1 cellular context compared by ENCODE assay signal in the genomic region with DNA sequence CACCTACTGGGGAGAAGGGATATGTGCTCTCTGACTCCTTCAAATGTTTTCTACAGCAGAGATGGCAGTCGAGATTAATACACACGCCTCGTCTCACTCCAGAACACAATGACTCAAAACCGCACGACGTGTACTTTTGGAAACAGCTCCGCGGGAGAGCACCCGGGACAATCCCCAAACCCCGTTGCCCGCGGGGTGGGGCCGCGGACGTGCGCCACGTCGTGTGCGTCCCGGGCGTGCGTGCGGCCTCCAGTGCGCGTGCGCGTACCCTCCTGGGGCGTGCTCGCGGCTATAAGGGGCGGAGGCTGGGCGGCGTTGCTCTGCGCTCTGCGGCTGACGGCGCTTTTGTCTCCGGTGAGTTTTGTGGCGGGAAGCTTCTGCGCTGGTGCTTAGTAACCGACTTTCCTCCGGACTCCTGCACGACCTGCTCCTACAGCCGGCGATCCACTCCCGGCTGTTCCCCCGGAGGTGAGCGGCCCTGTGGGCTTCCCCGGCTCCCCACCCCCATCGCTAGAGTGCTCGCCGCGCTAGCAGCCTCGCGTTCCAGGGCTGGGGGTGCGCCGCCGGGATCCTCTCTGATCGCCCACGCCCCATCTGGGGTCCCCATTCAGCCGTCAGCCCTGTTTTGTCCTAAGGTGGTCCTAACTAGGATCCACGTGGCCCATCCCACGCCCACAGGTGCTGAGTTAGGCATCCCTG.
A peak's percentile ranks its signal among the peaks of the same experiment; 100 is the strongest.
TF ChIP-seq lines count a peak whose summit lies in the region.

A gene with protein sequence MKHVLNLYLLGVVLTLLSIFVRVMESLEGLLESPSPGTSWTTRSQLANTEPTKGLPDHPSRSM (plus strand): TSS at position 323 of the 699 bp plus-strand sequence. CDS start 1,391 bp downstream, outside the sequence.

TF ChIP-seq in GM12878, 131 proteins besides CTCF, POLR2A, EP300 and RAD21 (continued from another document and continues in another):
- TF ChIP-seq, protein P1, sequence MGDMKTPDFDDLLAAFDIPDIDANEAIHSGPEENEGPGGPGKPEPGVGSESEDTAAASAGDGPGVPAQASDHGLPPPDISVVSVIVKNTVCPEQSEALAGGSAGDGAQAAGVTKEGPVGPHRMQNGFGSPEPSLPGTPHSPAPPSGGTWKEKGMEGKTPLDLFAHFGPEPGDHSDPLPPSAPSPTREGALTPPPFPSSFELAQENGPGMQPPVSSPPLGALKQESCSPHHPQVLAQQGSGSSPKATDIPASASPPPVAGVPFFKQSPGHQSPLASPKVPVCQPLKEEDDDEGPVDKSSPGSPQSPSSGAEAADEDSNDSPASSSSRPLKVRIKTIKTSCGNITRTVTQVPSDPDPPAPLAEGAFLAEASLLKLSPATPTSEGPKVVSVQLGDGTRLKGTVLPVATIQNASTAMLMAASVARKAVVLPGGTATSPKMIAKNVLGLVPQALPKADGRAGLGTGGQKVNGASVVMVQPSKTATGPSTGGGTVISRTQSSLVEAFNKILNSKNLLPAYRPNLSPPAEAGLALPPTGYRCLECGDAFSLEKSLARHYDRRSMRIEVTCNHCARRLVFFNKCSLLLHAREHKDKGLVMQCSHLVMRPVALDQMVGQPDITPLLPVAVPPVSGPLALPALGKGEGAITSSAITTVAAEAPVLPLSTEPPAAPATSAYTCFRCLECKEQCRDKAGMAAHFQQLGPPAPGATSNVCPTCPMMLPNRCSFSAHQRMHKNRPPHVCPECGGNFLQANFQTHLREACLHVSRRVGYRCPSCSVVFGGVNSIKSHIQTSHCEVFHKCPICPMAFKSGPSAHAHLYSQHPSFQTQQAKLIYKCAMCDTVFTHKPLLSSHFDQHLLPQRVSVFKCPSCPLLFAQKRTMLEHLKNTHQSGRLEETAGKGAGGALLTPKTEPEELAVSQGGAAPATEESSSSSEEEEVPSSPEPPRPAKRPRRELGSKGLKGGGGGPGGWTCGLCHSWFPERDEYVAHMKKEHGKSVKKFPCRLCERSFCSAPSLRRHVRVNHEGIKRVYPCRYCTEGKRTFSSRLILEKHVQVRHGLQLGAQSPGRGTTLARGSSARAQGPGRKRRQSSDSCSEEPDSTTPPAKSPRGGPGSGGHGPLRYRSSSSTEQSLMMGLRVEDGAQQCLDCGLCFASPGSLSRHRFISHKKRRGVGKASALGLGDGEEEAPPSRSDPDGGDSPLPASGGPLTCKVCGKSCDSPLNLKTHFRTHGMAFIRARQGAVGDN (IDR thresholded peaks at IDR 0.05): peak; percentile 94
- no peak for TF ChIP-seq PAX8 (IDR thresholded peaks at IDR 0.05)
- no peak; the same call in 1 of the 2 replicates for TF ChIP-seq HDGF (IDR thresholded peaks at IDR 0.05)
- peak; percentile 65 for TF ChIP-seq HCFC1 (IDR thresholded peaks at IDR 0.05; ENCODE audit: low read length)
- no peak for TF ChIP-seq ZSCAN29 (IDR thresholded peaks at IDR 0.05)
- TF ChIP-seq, protein P2, sequence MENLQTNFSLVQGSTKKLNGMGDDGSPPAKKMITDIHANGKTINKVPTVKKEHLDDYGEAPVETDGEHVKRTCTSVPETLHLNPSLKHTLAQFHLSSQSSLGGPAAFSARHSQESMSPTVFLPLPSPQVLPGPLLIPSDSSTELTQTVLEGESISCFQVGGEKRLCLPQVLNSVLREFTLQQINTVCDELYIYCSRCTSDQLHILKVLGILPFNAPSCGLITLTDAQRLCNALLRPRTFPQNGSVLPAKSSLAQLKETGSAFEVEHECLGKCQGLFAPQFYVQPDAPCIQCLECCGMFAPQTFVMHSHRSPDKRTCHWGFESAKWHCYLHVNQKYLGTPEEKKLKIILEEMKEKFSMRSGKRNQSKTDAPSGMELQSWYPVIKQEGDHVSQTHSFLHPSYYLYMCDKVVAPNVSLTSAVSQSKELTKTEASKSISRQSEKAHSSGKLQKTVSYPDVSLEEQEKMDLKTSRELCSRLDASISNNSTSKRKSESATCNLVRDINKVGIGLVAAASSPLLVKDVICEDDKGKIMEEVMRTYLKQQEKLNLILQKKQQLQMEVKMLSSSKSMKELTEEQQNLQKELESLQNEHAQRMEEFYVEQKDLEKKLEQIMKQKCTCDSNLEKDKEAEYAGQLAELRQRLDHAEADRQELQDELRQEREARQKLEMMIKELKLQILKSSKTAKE (IDR thresholded peaks at IDR 0.05; ENCODE audit: low read depth, poor library complexity, severe bottlenecking): peak; percentile 63
- no peak for TF ChIP-seq ETV6 (conservative IDR thresholded peaks at IDR 0.05 in 1 of 2, IDR thresholded peaks at IDR 0.05 in 1 of 2; ENCODE audit: borderline replicate concordance in 1 of 2, low read depth in 1 of 2)
- TF ChIP-seq, protein P3, sequence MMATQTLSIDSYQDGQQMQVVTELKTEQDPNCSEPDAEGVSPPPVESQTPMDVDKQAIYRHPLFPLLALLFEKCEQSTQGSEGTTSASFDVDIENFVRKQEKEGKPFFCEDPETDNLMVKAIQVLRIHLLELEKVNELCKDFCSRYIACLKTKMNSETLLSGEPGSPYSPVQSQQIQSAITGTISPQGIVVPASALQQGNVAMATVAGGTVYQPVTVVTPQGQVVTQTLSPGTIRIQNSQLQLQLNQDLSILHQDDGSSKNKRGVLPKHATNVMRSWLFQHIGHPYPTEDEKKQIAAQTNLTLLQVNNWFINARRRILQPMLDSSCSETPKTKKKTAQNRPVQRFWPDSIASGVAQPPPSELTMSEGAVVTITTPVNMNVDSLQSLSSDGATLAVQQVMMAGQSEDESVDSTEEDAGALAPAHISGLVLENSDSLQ (IDR thresholded peaks at IDR 0.05): peak; percentile 51; the same call in 1 of the 2 replicates
- no peak for TF ChIP-seq CHD4 (IDR thresholded peaks at IDR 0.05)
- TF ChIP-seq, protein P4, sequence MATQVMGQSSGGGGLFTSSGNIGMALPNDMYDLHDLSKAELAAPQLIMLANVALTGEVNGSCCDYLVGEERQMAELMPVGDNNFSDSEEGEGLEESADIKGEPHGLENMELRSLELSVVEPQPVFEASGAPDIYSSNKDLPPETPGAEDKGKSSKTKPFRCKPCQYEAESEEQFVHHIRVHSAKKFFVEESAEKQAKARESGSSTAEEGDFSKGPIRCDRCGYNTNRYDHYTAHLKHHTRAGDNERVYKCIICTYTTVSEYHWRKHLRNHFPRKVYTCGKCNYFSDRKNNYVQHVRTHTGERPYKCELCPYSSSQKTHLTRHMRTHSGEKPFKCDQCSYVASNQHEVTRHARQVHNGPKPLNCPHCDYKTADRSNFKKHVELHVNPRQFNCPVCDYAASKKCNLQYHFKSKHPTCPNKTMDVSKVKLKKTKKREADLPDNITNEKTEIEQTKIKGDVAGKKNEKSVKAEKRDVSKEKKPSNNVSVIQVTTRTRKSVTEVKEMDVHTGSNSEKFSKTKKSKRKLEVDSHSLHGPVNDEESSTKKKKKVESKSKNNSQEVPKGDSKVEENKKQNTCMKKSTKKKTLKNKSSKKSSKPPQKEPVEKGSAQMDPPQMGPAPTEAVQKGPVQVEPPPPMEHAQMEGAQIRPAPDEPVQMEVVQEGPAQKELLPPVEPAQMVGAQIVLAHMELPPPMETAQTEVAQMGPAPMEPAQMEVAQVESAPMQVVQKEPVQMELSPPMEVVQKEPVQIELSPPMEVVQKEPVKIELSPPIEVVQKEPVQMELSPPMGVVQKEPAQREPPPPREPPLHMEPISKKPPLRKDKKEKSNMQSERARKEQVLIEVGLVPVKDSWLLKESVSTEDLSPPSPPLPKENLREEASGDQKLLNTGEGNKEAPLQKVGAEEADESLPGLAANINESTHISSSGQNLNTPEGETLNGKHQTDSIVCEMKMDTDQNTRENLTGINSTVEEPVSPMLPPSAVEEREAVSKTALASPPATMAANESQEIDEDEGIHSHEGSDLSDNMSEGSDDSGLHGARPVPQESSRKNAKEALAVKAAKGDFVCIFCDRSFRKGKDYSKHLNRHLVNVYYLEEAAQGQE (IDR thresholded peaks at IDR 0.05; ENCODE audit: low read depth, low read length): 0 out of 2 replicates have a peak, but pooled peaks have one; percentile 10
- TF ChIP-seq CBX3 (IDR thresholded peaks at IDR 0.05; ENCODE audit: borderline replicate concordance, low read depth): no peak
- TF ChIP-seq, protein P5, sequence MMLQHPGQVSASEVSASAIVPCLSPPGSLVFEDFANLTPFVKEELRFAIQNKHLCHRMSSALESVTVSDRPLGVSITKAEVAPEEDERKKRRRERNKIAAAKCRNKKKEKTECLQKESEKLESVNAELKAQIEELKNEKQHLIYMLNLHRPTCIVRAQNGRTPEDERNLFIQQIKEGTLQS (IDR thresholded peaks at IDR 0.05; ENCODE audit: borderline replicate concordance, extremely low read depth, low read depth, low read length): no peak
- no peak; the same call in 1 of the 2 replicates for TF ChIP-seq CHD2 (IDR thresholded peaks at IDR 0.05; ENCODE audit: borderline replicate concordance, low read depth, low read length)
- TF ChIP-seq, protein P6, sequence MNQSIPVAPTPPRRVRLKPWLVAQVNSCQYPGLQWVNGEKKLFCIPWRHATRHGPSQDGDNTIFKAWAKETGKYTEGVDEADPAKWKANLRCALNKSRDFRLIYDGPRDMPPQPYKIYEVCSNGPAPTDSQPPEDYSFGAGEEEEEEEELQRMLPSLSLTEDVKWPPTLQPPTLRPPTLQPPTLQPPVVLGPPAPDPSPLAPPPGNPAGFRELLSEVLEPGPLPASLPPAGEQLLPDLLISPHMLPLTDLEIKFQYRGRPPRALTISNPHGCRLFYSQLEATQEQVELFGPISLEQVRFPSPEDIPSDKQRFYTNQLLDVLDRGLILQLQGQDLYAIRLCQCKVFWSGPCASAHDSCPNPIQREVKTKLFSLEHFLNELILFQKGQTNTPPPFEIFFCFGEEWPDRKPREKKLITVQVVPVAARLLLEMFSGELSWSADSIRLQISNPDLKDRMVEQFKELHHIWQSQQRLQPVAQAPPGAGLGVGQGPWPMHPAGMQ (IDR thresholded peaks at IDR 0.05; ENCODE audit: borderline replicate concordance): no peak
- no peak for TF ChIP-seq BMI1 (IDR thresholded peaks at IDR 0.05; ENCODE audit: borderline replicate concordance)
- TF ChIP-seq GABPA (IDR thresholded peaks at IDR 0.05; ENCODE audit: low read depth): no peak
- peak; percentile 91; the same call in 1 of the 2 replicates for TF ChIP-seq RB1 (IDR thresholded peaks at IDR 0.05; ENCODE audit: borderline replicate concordance)
- peak; percentile 8; the same call in 1 of the 3 replicates for TF ChIP-seq POU2F2 (IDR thresholded peaks at IDR 0.05; ENCODE audit: borderline replicate concordance, low read depth, low read length)
- TF ChIP-seq YY1 (IDR thresholded peaks at IDR 0.05; ENCODE audit: low read depth, low read length): peak; percentile 54; the same call in 1 of the 2 replicates
- peak; percentile 89 for TF ChIP-seq PML (IDR thresholded peaks at IDR 0.05; ENCODE audit: low read length)
- peak; percentile 78 for TF ChIP-seq JUND (IDR thresholded peaks at IDR 0.05; ENCODE audit: low read depth, low read length)
- TF ChIP-seq, protein P7, sequence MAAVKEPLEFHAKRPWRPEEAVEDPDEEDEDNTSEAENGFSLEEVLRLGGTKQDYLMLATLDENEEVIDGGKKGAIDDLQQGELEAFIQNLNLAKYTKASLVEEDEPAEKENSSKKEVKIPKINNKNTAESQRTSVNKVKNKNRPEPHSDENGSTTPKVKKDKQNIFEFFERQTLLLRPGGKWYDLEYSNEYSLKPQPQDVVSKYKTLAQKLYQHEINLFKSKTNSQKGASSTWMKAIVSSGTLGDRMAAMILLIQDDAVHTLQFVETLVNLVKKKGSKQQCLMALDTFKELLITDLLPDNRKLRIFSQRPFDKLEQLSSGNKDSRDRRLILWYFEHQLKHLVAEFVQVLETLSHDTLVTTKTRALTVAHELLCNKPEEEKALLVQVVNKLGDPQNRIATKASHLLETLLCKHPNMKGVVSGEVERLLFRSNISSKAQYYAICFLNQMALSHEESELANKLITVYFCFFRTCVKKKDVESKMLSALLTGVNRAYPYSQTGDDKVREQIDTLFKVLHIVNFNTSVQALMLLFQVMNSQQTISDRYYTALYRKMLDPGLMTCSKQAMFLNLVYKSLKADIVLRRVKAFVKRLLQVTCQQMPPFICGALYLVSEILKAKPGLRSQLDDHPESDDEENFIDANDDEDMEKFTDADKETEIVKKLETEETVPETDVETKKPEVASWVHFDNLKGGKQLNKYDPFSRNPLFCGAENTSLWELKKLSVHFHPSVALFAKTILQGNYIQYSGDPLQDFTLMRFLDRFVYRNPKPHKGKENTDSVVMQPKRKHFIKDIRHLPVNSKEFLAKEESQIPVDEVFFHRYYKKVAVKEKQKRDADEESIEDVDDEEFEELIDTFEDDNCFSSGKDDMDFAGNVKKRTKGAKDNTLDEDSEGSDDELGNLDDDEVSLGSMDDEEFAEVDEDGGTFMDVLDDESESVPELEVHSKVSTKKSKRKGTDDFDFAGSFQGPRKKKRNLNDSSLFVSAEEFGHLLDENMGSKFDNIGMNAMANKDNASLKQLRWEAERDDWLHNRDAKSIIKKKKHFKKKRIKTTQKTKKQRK (IDR thresholded peaks at IDR 0.05; ENCODE audit: low read depth, low read length): 0 out of 2 replicates have a peak, but pooled peaks have one; percentile 4
- 0 out of 2 replicates have a peak, but pooled peaks have one; percentile 29 for TF ChIP-seq CBX5 (IDR thresholded peaks at IDR 0.05; ENCODE audit: low read depth)
- TF ChIP-seq NFXL1 (IDR thresholded peaks at IDR 0.05; ENCODE audit: borderline replicate concordance): no peak
- peak; percentile 88 for TF ChIP-seq NBN (IDR thresholded peaks at IDR 0.05)
- TF ChIP-seq, protein P8, sequence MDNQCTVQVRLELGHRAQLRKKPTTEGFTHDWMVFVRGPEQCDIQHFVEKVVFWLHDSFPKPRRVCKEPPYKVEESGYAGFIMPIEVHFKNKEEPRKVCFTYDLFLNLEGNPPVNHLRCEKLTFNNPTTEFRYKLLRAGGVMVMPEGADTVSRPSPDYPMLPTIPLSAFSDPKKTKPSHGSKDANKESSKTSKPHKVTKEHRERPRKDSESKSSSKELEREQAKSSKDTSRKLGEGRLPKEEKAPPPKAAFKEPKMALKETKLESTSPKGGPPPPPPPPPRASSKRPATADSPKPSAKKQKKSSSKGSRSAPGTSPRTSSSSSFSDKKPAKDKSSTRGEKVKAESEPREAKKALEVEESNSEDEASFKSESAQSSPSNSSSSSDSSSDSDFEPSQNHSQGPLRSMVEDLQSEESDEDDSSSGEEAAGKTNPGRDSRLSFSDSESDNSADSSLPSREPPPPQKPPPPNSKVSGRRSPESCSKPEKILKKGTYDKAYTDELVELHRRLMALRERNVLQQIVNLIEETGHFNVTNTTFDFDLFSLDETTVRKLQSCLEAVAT (IDR thresholded peaks at IDR 0.05): peak; percentile 43
- TF ChIP-seq SIX5 (IDR thresholded peaks at IDR 0.05; ENCODE audit: low read depth, low read length, severe bottlenecking): peak; percentile 15
- TF ChIP-seq SUPT20H (IDR thresholded peaks at IDR 0.05; ENCODE audit: borderline replicate concordance, control insufficient read depth, low read depth, low read length): no peak
- peak; percentile 69 for TF ChIP-seq IRF4 (IDR thresholded peaks at IDR 0.05; ENCODE audit: low read depth, low read length)
- peak; percentile 83 for TF ChIP-seq CREM (IDR thresholded peaks at IDR 0.05; ENCODE audit: low read depth)
